ENCODE assay signal across 8 cellular contexts in the genomic region with DNA sequence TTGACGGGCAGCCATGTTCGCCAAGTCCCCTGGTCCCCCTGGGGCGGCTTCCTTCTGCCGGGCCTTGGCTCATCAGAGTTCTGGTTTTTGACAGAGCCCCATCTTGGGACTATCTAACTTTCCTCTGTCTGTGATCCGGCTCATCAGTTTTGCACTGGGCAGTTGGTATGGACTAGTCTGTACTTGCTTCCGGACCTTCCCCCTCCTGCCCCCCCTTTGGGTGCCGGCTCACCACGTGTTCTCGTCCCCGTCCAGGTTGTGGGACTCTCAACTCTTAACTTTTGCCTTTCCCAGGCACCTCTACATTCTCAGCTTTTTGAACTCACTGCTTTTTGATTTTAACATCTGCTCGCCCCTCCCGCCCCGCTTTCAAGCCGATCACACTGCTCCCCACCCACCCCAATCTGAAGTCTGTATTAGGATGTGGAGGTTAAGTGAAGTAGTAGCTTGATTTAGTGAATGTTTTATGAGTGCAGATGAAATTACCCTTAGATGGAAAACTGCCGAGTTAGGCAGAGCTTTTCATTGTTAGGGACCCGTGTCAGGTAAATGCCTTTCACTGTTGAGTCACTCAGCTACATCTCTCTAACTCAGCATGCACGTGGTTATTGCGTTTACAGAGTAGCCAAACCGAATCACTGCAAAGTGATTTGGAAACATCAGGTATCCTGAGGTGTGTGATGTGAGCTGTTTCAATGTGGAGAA. TPM values are rescaled to one million over a fixed set of nuclear protein-coding genes. Genes with fewer than 3 reads are reported as not detected.
DNase-seq lines count a peak whose midpoint lies in the region; ATAC-seq and TF ChIP-seq lines count a peak whose summit lies in the region.

No MANE protein-coding gene starts in this region.

- DNase-seq in CD14-positive monocyte (ENCODE audit: low spot score) (peak; percentile 50), HuH-7.5 (ENCODE audit: low spot score) (peak; percentile 27), coronary artery (ENCODE audit: low spot score) (peak; percentile 79), left lobe of liver (ENCODE audit: low spot score) (peak; percentile 60), GDM1 (lab: John Stamatoyannopoulos, UW) (no peak)
- peak; percentile 23 to 42 for DNase-seq in stimulated activated CD4-positive, alpha-beta T cell treated with anti-CD3 and anti-CD28 coated beads, Interleukin-4, amount 100 ng/mL, for 48 hours (ENCODE audit: low read depth in 2 of 2)

- H3K4me3 ChIP-seq in coronary artery = peak overlapping the region; percentile 100

- no peaks in the 10 kb centered on the region for H3K36me3 Mint-ChIP-seq in CD14-positive monocyte

- intact Hi-C loops in CD14-positive monocyte (cut with micrococcal nuclease) = loop anchor here in 1 of 2 donors (10.0 kb wide), 1 partner anchor 71 kb away; no protein-coding TSS in a partner anchor

- H3K27ac ChIP-seq in coronary artery = peak overlapping the region; percentile 66 to 84

- ATAC-seq in GM21423 (IDR thresholded peaks at IDR 0.05; ENCODE audit: unreplicated experiment) (peak; percentile 10), left lobe of liver (peak; percentile 39)
- peak; percentile 47 to 48 for ATAC-seq in activated CD4-positive, CD25-positive, alpha-beta regulatory T cell treated with anti-CD3 and anti-CD28 coated beads, Interleukin-2, amount 50 U/mL, for 24 hours

- H3K27ac Mint-ChIP-seq in CD14-positive monocyte = peak overlapping the region; percentile 80 to 96 (median 88)

- H3K27me3 Mint-ChIP-seq in CD14-positive monocyte (ENCODE audit: low read depth in 3 of 3) = peaks cover 0 to 2% (median 0%) of the 10 kb centered on the region in 3 donors

- peaks cover 0 to 3% (median 0%) of the 10 kb centered on the region in 7 donors for H3K9me3 Mint-ChIP-seq in CD14-positive monocyte

- peak overlapping the region; percentile 89 to 98 for H3K4me3 Mint-ChIP-seq in CD14-positive monocyte

- no peak for TF ChIP-seq CTCF in CD14-positive monocyte (IDR thresholded peaks at IDR 0.05)
- TF ChIP-seq CTCF in coronary artery (IDR thresholded peaks at IDR 0.05) = no peak

- peaks cover 37% of the 10 kb centered on the region for H3K4me1 Mint-ChIP-seq in CD14-positive monocyte

RNA-seq across cellular contexts. Expression of a gene that starts 0.9 kb away (rescaled TPM):
- polyA plus RNA-seq in CD14-positive monocyte = 10 to 100 TPM; 12.2 to 16.1 TPM
- 17.5 TPM for total RNA-seq in left lobe of liver

RNA-seq across cellular contexts. Expression of a gene that starts 25.2 kb away (rescaled TPM):
- 10 to 100 TPM in 1 of 2 donors, 1 to 10 TPM in 1; 8.1 to 10.2 TPM for polyA plus RNA-seq in CD14-positive monocyte
- 7.5 TPM for total RNA-seq in left lobe of liver
